In the genomic region with DNA sequence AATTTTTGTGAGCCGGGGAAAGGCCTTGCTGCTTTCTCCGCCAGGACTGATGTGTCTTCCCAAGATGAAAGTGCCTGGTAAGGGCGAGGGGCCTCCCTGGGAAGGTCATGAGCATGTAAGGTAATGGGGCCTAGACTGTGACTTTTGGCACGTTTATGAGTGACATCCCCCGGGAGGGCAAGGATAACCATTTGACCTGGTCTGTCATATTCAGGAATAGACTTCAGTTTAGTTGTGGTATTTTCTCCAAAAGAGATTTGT, we compare ENCODE assay signal across 8 cellular contexts. TPM values are rescaled to one million over a fixed set of nuclear protein-coding genes. Genes with fewer than 3 reads are reported as not detected.
DNase-seq lines count a peak whose midpoint lies in the region; FAIRE-seq and TF ChIP-seq lines count a peak whose summit lies in the region.

No MANE protein-coding gene starts in this region.

- H3K27ac ChIP-seq in C4-2B, result peak overlapping the region; percentile 99
- H3K27ac ChIP-seq in GM23248, result peak overlapping the region; percentile 88
- H3K27ac ChIP-seq in coronary artery, result peak overlapping the region; percentile 96 to 99
- no peak overlapping the region for H3K27ac ChIP-seq in mesendoderm (ENCODE audit: low read depth, low read length)

- H3K9ac ChIP-seq in GM23248 (peak overlapping the region; percentile 99), mesendoderm (ENCODE audit: low read length) (peak overlapping the region; percentile 89)

- no peaks in the 10 kb centered on the region for H3K9me3 ChIP-seq in GM23248 (ENCODE audit: low read depth)

- H2AK5ac ChIP-seq in mesendoderm (ENCODE audit: low read length), result no peak overlapping the region

- H3K4me3 Mint-ChIP-seq in type B pancreatic cell, result peak overlapping the region; percentile 95

- no peak overlapping the region for H4K8ac ChIP-seq in mesendoderm (ENCODE audit: low read depth, low read length)

- H3F3A ChIP-seq in GM23248 (ENCODE audit: insufficient read depth), result peaks cover 38% of the 10 kb centered on the region

- H3K23ac ChIP-seq in mesendoderm (ENCODE audit: low read length), result no peak overlapping the region

- H3K4me1 ChIP-seq in GM23248 (ENCODE audit: insufficient read depth) (peaks cover 27% of the 10 kb centered on the region), mesendoderm (ENCODE audit: control insufficient read depth, low read depth, low read length) (no peaks in the 10 kb centered on the region)

- H3K4me3 ChIP-seq in GM23248, result peak overlapping the region; percentile 91
- peak overlapping the region; percentile 88 for H3K4me3 ChIP-seq in coronary artery
- H3K4me3 ChIP-seq in mesendoderm (ENCODE audit: low read length), result peak overlapping the region; percentile 83

- H2BK120ac ChIP-seq in mesendoderm (ENCODE audit: low read depth, low read length), result no peak overlapping the region

- no peaks in the 10 kb centered on the region for H3K27me3 Mint-ChIP-seq in type B pancreatic cell

- peak overlapping the region; percentile 65 for H2BK5ac ChIP-seq in mesendoderm (ENCODE audit: low read length)

- no peaks in the 10 kb centered on the region for H3K9me3 Mint-ChIP-seq in type B pancreatic cell

- H3K18ac ChIP-seq in mesendoderm (ENCODE audit: low read length), result peak overlapping the region; percentile 77

- no peaks in the 10 kb centered on the region for H3K9me2 ChIP-seq in GM23248 (ENCODE audit: insufficient read depth)

- H2BK15ac ChIP-seq in mesendoderm (replicated peaks; ENCODE audit: low read depth), result no peak overlapping the region

- in situ Hi-C loops in GM23248 (cut with MboI), result no loop called here

- WGBS in GM23248 (ENCODE audit: low coverage in 1 of 2, low lambda C conversion rate in 2 of 2, missing lambda C conversion rate in 2 of 2), 2 experiments, result 2 to 3% methylated on average over 5 of the region's 5 CpGs
- WGBS in mesendoderm (ENCODE audit: extremely low coverage, insufficient coverage, low lambda C conversion rate), result no CpG with 5 or more reads among the region's 5 CpGs

- H3K4ac ChIP-seq in mesendoderm (ENCODE audit: low read depth, low read length), result peak overlapping the region; percentile 48

- H3K36me3 ChIP-seq in GM23248 (ENCODE audit: low read depth) (no peaks in the 10 kb centered on the region), mesendoderm (ENCODE audit: control insufficient read depth, insufficient read depth, low read length) (no peaks in the 10 kb centered on the region)

- peak overlapping the region; percentile 83 for H3K56ac ChIP-seq in mesendoderm (ENCODE audit: low read length)

- H3K27me3 ChIP-seq in GM23248 (replicated peaks; ENCODE audit: insufficient read depth) (no peaks in the 10 kb centered on the region), mesendoderm (ENCODE audit: insufficient read depth, low read length, poor library complexity) (no peaks in the 10 kb centered on the region)

- H3K4me2 ChIP-seq in GM23248 (ENCODE audit: unreplicated experiment) (peak overlapping the region; percentile 98), mesendoderm (ENCODE audit: low read length) (peak overlapping the region; percentile 40)

- peak; percentile 46 for DNase-seq in GM23248
- peak; percentile 20 for DNase-seq in RCC 7860 (ENCODE audit: low spot score)
- no peak for DNase-seq in coronary artery (ENCODE audit: low spot score)
- DNase-seq in mesendoderm, result no peak
- DNase-seq in type B pancreatic cell (ENCODE audit: extremely low spot score, unreplicated experiment), result no peak
- DNase-seq in NCI-H2196 (lab: John Stamatoyannopoulos, UW; ENCODE audit: unreplicated experiment), result no peak
- no peak for DNase-seq in activated gamma-delta T cell (lab: John Stamatoyannopoulos, UW)

- H3K4me1 Mint-ChIP-seq in type B pancreatic cell (ENCODE audit: unreplicated experiment), result peaks cover 17% of the 10 kb centered on the region

- no peak for FAIRE-seq in RCC 7860 (lab: Jason Lieb, UNC)

- no peak overlapping the region for H4K5ac ChIP-seq in mesendoderm (ENCODE audit: low read length)

- H4K20me1 ChIP-seq in GM23248 (ENCODE audit: insufficient read depth), result peaks cover 16% of the 10 kb centered on the region

- peaks cover 1% of the 10 kb centered on the region for H3K79me1 ChIP-seq in mesendoderm (ENCODE audit: low read length)

- TF ChIP-seq CTCF in C4-2B (conservative IDR thresholded peaks at IDR 0.05), result no peak
- TF ChIP-seq CTCF in coronary artery (IDR thresholded peaks at IDR 0.05), result no peak
- TF ChIP-seq CTCF in type B pancreatic cell (conservative IDR thresholded peaks at IDR 0.05), result no peak

- peaks cover 12% of the 10 kb centered on the region for H3K36me3 Mint-ChIP-seq in type B pancreatic cell

- H3K79me2 ChIP-seq in GM23248 (ENCODE audit: insufficient read depth) (peaks cover 71% of the 10 kb centered on the region), mesendoderm (ENCODE audit: control insufficient read depth, insufficient read depth, low read length) (peaks cover 46% of the 10 kb centered on the region)

- H3K27ac Mint-ChIP-seq in type B pancreatic cell, result peak overlapping the region; percentile 96

- H2AFZ ChIP-seq in GM23248, result peak overlapping the region; percentile 81

RNA-seq across cellular contexts. Expression of a gene that starts 0.6 kb away (rescaled TPM):
- 224 and 240 TPM in 2 replicates for total RNA-seq in GM23248 (2014; rRNA removed; shearing (Covaris generic))
- 373 and 386 TPM in 2 replicates for polyA plus RNA-seq in GM23248 (2016; fragmentation: Nextera tagmentation; extraction: Ambion mirVana)
- 358 TPM for polyA plus RNA-seq in mesendoderm (2013, experiment 1 of 2)
- polyA plus RNA-seq in mesendoderm (2013, experiment 2 of 2), result 356 TPM
- total RNA-seq in type B pancreatic cell (ENCODE audit: low replicate concordance), result 238 and 260 TPM in 2 replicates

RNA-seq across cellular contexts. Expression of a gene that starts 23.5 kb away (rescaled TPM):
- total RNA-seq in GM23248 (2014; rRNA removed; shearing (Covaris generic)), result 28.3 and 33.8 TPM in 2 replicates
- 51.3 and 51.9 TPM in 2 replicates for polyA plus RNA-seq in GM23248 (2016; fragmentation: Nextera tagmentation; extraction: Ambion mirVana)
- polyA plus RNA-seq in mesendoderm (2013, experiment 1 of 2), result 15.1 TPM
- 15.1 TPM for polyA plus RNA-seq in mesendoderm (2013, experiment 2 of 2)
- 33.2 and 35.6 TPM in 2 replicates for total RNA-seq in type B pancreatic cell (ENCODE audit: low replicate concordance)

Comparison
In these comparisons a context has a peak if more than half of its experiments do, and no peak if none do; other contexts are left out.
1. DNase-seq: peak in GM23248 (single experiment) and RCC 7860 (single experiment); none in coronary artery (single experiment), mesendoderm (single experiment), type B pancreatic cell (single experiment), NCI-H2196 (single experiment) and activated gamma-delta T cell (single experiment).
2. Peak in every context shown above with its lines, with median percentiles within 50 percentile points of each other: H3K4me3 ChIP-seq.